ENCODE assay signal across 2 cellular contexts in the genomic region with DNA sequence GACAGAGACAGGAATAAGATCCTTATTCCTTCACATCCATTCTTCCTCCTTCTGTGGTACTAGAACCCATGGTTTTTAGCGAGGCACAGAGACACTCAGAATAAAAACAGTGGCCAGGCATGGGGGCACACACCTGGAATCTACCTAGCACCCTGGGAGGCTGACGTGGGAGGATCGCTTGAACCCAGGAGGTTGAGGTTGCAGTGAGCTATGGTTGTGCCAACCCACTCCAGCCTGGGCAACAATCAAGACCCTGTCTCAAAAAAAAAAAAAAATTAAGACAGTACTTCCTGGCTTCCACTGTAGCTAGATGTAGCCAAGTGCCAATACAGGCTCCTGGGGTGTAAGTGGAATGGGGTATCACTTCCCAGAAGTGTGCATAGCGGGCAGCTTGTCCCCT.
TF ChIP-seq lines count a peak whose summit lies in the region.

No MANE protein-coding gene starts in this region.

TF ChIP-seq in GM12891, 5 proteins besides CTCF, POLR2A, EP300 and RAD21:
- TF ChIP-seq POU2F2 (IDR thresholded peaks at IDR 0.05; ENCODE audit: low read depth, low read length) = no peak
- 0 out of 2 replicates have a peak, but pooled peaks have one; percentile 48 for TF ChIP-seq POLR2AphosphoS5 (IDR thresholded peaks at IDR 0.05; ENCODE audit: low read depth, low read length)
- no peak for TF ChIP-seq SPI1 (IDR thresholded peaks at IDR 0.05; ENCODE audit: low read depth, low read length)
- TF ChIP-seq PAX5 (IDR thresholded peaks at IDR 0.05; ENCODE audit: insufficient read depth, low read length, severe bottlenecking) = no peak
- no peak for TF ChIP-seq TAF1 (IDR thresholded peaks at IDR 0.05; ENCODE audit: low read depth, low read length)

TF ChIP-seq in K562, 482 proteins besides CTCF, POLR2A, EP300 and RAD21:
- no peak for TF ChIP-seq SMARCA4 (IDR thresholded peaks at IDR 0.05)
- peak; percentile 81 for TF ChIP-seq ZNF121 (CRISPR knock-in tag; conservative IDR thresholded peaks at IDR 0.05)
- TF ChIP-seq POLR2AphosphoS2 (IDR thresholded peaks at IDR 0.05; ENCODE audit: low read length) = 0 out of 2 replicates have a peak, but pooled peaks have one; percentile 53
- TF ChIP-seq, protein P1, sequence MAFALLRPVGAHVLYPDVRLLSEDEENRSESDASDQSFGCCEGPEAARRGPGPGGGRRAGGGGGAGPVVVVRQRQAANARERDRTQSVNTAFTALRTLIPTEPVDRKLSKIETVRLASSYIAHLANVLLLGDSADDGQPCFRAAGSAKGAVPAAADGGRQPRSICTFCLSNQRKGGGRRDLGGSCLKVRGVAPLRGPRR (CRISPR knock-in tag; IDR thresholded peaks at IDR 0.05) = no peak
- peak; percentile 56 for TF ChIP-seq SUPT5H (IDR thresholded peaks at IDR 0.05)
- TF ChIP-seq, protein P2, sequence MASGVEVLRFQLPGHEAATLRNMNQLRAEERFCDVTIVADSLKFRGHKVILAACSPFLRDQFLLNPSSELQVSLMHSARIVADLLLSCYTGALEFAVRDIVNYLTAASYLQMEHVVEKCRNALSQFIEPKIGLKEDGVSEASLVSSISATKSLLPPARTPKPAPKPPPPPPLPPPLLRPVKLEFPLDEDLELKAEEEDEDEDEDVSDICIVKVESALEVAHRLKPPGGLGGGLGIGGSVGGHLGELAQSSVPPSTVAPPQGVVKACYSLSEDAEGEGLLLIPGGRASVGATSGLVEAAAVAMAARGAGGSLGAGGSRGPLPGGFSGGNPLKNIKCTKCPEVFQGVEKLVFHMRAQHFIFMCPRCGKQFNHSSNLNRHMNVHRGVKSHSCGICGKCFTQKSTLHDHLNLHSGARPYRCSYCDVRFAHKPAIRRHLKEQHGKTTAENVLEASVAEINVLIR (CRISPR knock-in tag; IDR thresholded peaks at IDR 0.05) = no peak
- TF ChIP-seq SREBF2 (CRISPR knock-in tag; IDR thresholded peaks at IDR 0.05) = no peak
- TF ChIP-seq RB1 (IDR thresholded peaks at IDR 0.05; ENCODE audit: low read depth) = no peak
